In the genomic region with DNA sequence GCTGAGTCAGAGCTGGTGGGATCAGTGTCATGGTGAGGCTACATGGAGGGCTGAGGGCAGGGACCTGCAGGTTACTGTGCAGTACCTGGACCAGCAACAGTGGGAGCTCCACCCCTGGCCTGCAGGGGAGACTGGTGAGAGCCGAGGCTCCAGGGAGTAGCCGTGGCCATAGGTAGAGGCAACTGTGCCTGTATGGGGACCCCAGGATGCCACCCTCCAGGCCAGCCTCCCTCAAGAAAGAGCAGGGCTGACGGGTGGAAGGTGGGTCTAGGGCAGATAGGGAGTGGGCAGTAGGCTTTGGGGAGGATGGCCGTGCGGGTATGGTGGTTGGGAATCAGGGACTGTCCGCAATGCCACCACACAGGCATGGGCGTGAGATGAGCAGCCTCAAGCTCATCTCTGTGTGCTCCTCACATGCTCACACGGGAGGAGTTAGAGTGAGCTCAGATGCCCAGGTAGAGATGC, we compare ENCODE assay signal across 26 cellular contexts. TPM values are rescaled to one million over a fixed set of nuclear protein-coding genes. Genes with fewer than 3 reads are reported as not detected.
"Had no signal": no experiment of that assay in that cellular context is flagged by ENCODE, and none has a peak within 500 bp of the region (broad histone marks: within the 10 kb centered on the region; RNA-seq: fewer than 3 reads in every experiment).

No MANE protein-coding gene starts in this region.

- H3K4me1 Mint-ChIP-seq: activated B cell treated with CpG ODN at 0.5 μM for 24 hours; activated CD4-positive, alpha-beta memory T cell treated with anti-CD3 and anti-CD28 coated beads, Interleukin-2, amount 10 ng/mL, durations not matched to agents 7 days and 5 days had no signal

- H3K4me1 ChIP-seq: prostate gland had no signal

- H3K9me3 ChIP-seq: prostate gland, upper lobe of right lung had no signal

- H3K9me3 Mint-ChIP-seq: activated B cell treated with CpG ODN at 0.5 μM for 24 hours; activated CD4-positive, alpha-beta memory T cell treated with anti-CD3 and anti-CD28 coated beads, Interleukin-2, amount 10 ng/mL, durations not matched to agents 7 days and 5 days; activated naive CD8-positive, alpha-beta T cell treated with anti-CD3 and anti-CD28 coated beads, Interleukin-2, amount 10 ng/mL, durations not matched to agents 7 days and 5 days; endodermal cell; mesothelial cell of epicardium; nephron progenitor cell; T-helper 2 cell treated with Interferon-gamma antibody and Interleukin-4, amounts not matched to agents 5 μg/mL and 100 μg/mL, for 36 hours had no signal

- H3K36me3 ChIP-seq: prostate gland, upper lobe of right lung had no signal

- H3K4me3 ChIP-seq: dorsolateral prefrontal cortex, lung, prostate gland, upper lobe of right lung had no signal

- FAIRE-seq: colon, islet of Langerhans, small intestine, TTC549 had no signal

- H3K27me3 ChIP-seq: dorsolateral prefrontal cortex, upper lobe of right lung had no signal

- H3K27ac ChIP-seq: dorsolateral prefrontal cortex, epithelial cell of prostate, prostate gland, upper lobe of right lung had no signal

- H3K36me3 Mint-ChIP-seq: activated CD8-positive, alpha-beta memory T cell treated with anti-CD3 and anti-CD28 coated beads, Interleukin-2, amount 10 ng/mL, durations not matched to agents 7 days and 5 days; activated naive CD8-positive, alpha-beta T cell treated with anti-CD3 and anti-CD28 coated beads, Interleukin-2, amount 10 ng/mL, durations not matched to agents 7 days and 5 days; mesothelial cell of epicardium had no signal

- ATAC-seq: activated CD8-positive, alpha-beta memory T cell treated with anti-CD3 and anti-CD28 coated beads, Interleukin-2, amount 10 ng/mL, durations not matched to agents 7 days and 5 days; left colon; right cardiac atrium; upper lobe of right lung had no signal

- H3K4me3 Mint-ChIP-seq: activated B cell treated with CpG ODN at 0.5 μM for 24 hours; activated CD4-positive, alpha-beta memory T cell treated with anti-CD3 and anti-CD28 coated beads, Interleukin-2, amount 10 ng/mL, durations not matched to agents 7 days and 5 days; activated CD8-positive, alpha-beta memory T cell treated with anti-CD3 and anti-CD28 coated beads, Interleukin-2, amount 10 ng/mL, durations not matched to agents 7 days and 5 days; activated naive CD8-positive, alpha-beta T cell treated with anti-CD3 and anti-CD28 coated beads, Interleukin-2, amount 10 ng/mL, durations not matched to agents 7 days and 5 days; endodermal cell; mesothelial cell of epicardium; nephron progenitor cell; T-helper 2 cell treated with Interferon-gamma antibody and Interleukin-4, amounts not matched to agents 5 μg/mL and 100 μg/mL, for 36 hours had no signal

- H3K27ac Mint-ChIP-seq: activated B cell treated with CpG ODN at 0.5 μM for 24 hours; activated CD4-positive, alpha-beta memory T cell treated with anti-CD3 and anti-CD28 coated beads, Interleukin-2, amount 10 ng/mL, durations not matched to agents 7 days and 5 days; activated CD8-positive, alpha-beta memory T cell treated with anti-CD3 and anti-CD28 coated beads, Interleukin-2, amount 10 ng/mL, durations not matched to agents 7 days and 5 days; activated naive CD8-positive, alpha-beta T cell treated with anti-CD3 and anti-CD28 coated beads, Interleukin-2, amount 10 ng/mL, durations not matched to agents 7 days and 5 days; endodermal cell; mesothelial cell of epicardium; nephron progenitor cell; T-helper 2 cell treated with Interferon-gamma antibody and Interleukin-4, amounts not matched to agents 5 μg/mL and 100 μg/mL, for 36 hours had no signal

- H3K27me3 Mint-ChIP-seq: activated B cell treated with CpG ODN at 0.5 μM for 24 hours; activated naive CD8-positive, alpha-beta T cell treated with anti-CD3 and anti-CD28 coated beads, Interleukin-2, amount 10 ng/mL, durations not matched to agents 7 days and 5 days had no signal

- DNase-seq: activated B cell treated with CpG ODN at 0.5 μM for 24 hours; activated CD4-positive, alpha-beta memory T cell treated with anti-CD3 and anti-CD28 coated beads, Interleukin-2, amount 10 ng/mL, durations not matched to agents 7 days and 5 days; activated CD4-positive, alpha-beta T cell treated with anti-CD3 and anti-CD28 coated beads for 4 hours; activated CD8-positive, alpha-beta memory T cell treated with anti-CD3 and anti-CD28 coated beads, Interleukin-2, amount 10 ng/mL, durations not matched to agents 7 days and 5 days; activated naive CD4-positive, alpha-beta T cell treated with Interleukin-2 at 50 U/mL for 16 hours; activated naive CD8-positive, alpha-beta T cell treated with anti-CD3 and anti-CD28 coated beads, Interleukin-2, amount 10 ng/mL, durations not matched to agents 7 days and 5 days; amygdala; endodermal cell; foreskin melanocyte; glutamatergic neuron; hippocampal formation; left colon; nephron progenitor cell; small intestine; stimulated activated CD4-positive, alpha-beta T cell treated with anti-CD3 and anti-CD28 coated beads, Interleukin-4, amount 100 ng/mL, for 1 hour; upper lobe of right lung had no signal

RNA-seq across cellular contexts. Expression of gene FBLN2, which starts 35.5 kb away (rescaled TPM):
- total RNA-seq: activated CD4-positive, alpha-beta memory T cell treated with anti-CD3 and anti-CD28 coated beads, Interleukin-2, amount 10 ng/mL, durations not matched to agents 7 days and 5 days had no signal
